ENCODE assay signal across 8 cellular contexts in the genomic region with DNA sequence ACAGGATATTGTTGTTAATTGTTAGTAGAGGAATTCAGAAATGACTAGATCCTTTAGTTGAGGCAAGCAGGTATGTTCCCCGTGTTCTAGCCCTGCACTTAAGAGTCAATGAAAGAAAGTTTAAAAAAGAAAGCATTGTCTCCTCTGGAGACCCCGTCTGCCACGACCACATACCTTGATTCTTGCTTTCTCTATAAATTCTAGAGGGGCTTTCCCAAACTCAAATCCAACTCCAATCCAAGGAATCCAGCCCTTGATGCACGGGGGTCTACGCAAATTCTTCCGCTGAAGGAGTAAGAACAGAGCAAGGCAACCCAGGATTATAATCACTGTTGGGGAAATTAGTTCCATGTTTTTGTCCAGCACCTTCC. TPM values are rescaled to one million over a fixed set of nuclear protein-coding genes. Genes with fewer than 3 reads are reported as not detected.
DNase-seq lines count a peak whose midpoint lies in the region; ATAC-seq and TF ChIP-seq lines count a peak whose summit lies in the region.

No MANE protein-coding gene starts in this region.

- H3K4me3 ChIP-seq in SK-N-SH (ENCODE audit: low read depth in 2 of 2, low read length in 1 of 2) (peak overlapping the region; percentile 77 to 87), stomach smooth muscle (ENCODE audit: low read length in 2 of 2) (peak overlapping the region; percentile 94 to 99)

- H3K9me3 ChIP-seq in SK-N-SH (peaks cover 7% of the 10 kb centered on the region; the same call in 1 of the 2 replicates), stomach smooth muscle (ENCODE audit: control insufficient read depth in 2 of 2, low read length in 2 of 2) (no peaks in the 10 kb centered on the region)

- no peaks in the 10 kb centered on the region for H4K20me1 ChIP-seq in SK-N-SH (ENCODE audit: insufficient read depth)

- H3K4me1 ChIP-seq in SK-N-SH (ENCODE audit: control insufficient read depth in 1 of 2, insufficient read depth in 2 of 2, low read depth in 1 of 2, low read length in 1 of 2) (peaks cover 0 to 3% of the 10 kb centered on the region in 2 experiments; a peak in 2 of 4 replicates), stomach smooth muscle (ENCODE audit: control insufficient read depth, insufficient read depth, low read length) (no peaks in the 10 kb centered on the region)

- H3K27ac Mint-ChIP-seq in activated naive CD8-positive, alpha-beta T cell treated with anti-CD3 and anti-CD28 coated beads, Interleukin-2, amount 10 ng/mL, durations not matched to agents 7 days and 5 days: no peak overlapping the region
- H3K27ac Mint-ChIP-seq in immature natural killer cell: no peak overlapping the region

- H3K4me1 Mint-ChIP-seq in activated naive CD8-positive, alpha-beta T cell treated with anti-CD3 and anti-CD28 coated beads, Interleukin-2, amount 10 ng/mL, durations not matched to agents 7 days and 5 days: peaks cover 14% of the 10 kb centered on the region
- peaks cover 12 to 21% of the 10 kb centered on the region in 2 donors for H3K4me1 Mint-ChIP-seq in immature natural killer cell

- 2% methylated on average over 5 of the region's 6 CpGs for WGBS in SK-N-SH (ENCODE audit: low lambda C conversion rate)

- H3K9me2 ChIP-seq in SK-N-SH: no peaks in the 10 kb centered on the region

- TF ChIP-seq RAD21 in SK-N-SH (IDR thresholded peaks at IDR 0.05; ENCODE audit: low read length): no peak

- peak overlapping the region; percentile 96 for H3K4me2 ChIP-seq in SK-N-SH

- peak overlapping the region; percentile 93 for H2AFZ ChIP-seq in SK-N-SH (ENCODE audit: low read depth)

- H3K27me3 ChIP-seq in SK-N-SH (ENCODE audit: insufficient read depth): no peaks in the 10 kb centered on the region
- no peaks in the 10 kb centered on the region for H3K27me3 ChIP-seq in stomach smooth muscle (ENCODE audit: control insufficient read depth in 1 of 2, insufficient read depth in 2 of 2, low read length in 2 of 2)

- POLR2A ChIA-PET in SK-N-SH (lab: Yijun Ruan, JAX): no interaction called here
- POLR2A ChIA-PET in activated naive CD8-positive, alpha-beta T cell treated with anti-CD3 and anti-CD28 coated beads, Interleukin-2, amount 10 ng/mL, durations not matched to agents 7 days and 5 days (lab: Charles Lee): no interaction called here

- no peak for TF ChIP-seq EP300 in SK-N-SH (IDR thresholded peaks at IDR 0.05; ENCODE audit: borderline replicate concordance in 1 of 2, low read depth in 1 of 2, low read length in 1 of 2)

- H3K9ac ChIP-seq in SK-N-SH: no peak overlapping the region
- peak overlapping the region; percentile 76 to 85 for H3K9ac ChIP-seq in stomach smooth muscle (ENCODE audit: low read length in 2 of 2)

- no peak for DNase-seq in SK-N-SH
- no peak for DNase-seq in activated naive CD8-positive, alpha-beta T cell treated with anti-CD3 and anti-CD28 coated beads, Interleukin-2, amount 10 ng/mL, durations not matched to agents 7 days and 5 days
- DNase-seq in immature natural killer cell: no peak
- no peak for DNase-seq in activated CD4-positive, alpha-beta T cell treated with anti-CD3 and anti-CD28 coated beads, Interleukin-2, amount 50 U/mL, for 48 hours

- no peak for TF ChIP-seq CTCF in SK-N-SH (IDR thresholded peaks at IDR 0.05)

- H3K9me3 Mint-ChIP-seq in activated naive CD8-positive, alpha-beta T cell treated with anti-CD3 and anti-CD28 coated beads, Interleukin-2, amount 10 ng/mL, durations not matched to agents 7 days and 5 days: no peaks in the 10 kb centered on the region
- no peaks in the 10 kb centered on the region for H3K9me3 Mint-ChIP-seq in immature natural killer cell

- H3K36me3 Mint-ChIP-seq in activated naive CD8-positive, alpha-beta T cell treated with anti-CD3 and anti-CD28 coated beads, Interleukin-2, amount 10 ng/mL, durations not matched to agents 7 days and 5 days: no peaks in the 10 kb centered on the region
- H3K36me3 Mint-ChIP-seq in immature natural killer cell: no peaks in the 10 kb centered on the region

- H3F3A ChIP-seq in SK-N-SH (replicated peaks; ENCODE audit: insufficient read depth): no peaks in the 10 kb centered on the region

- CTCF ChIA-PET in SK-N-SH (lab: Yijun Ruan, JAX): interaction anchor here (0.7 kb wide), 1 partner anchor 9 kb away, joined by 3 read pairs; no protein-coding TSS in a partner anchor

- ATAC-seq in SK-N-SH treated with all-trans-retinoic acid at 6 μM for 48 hours (no peak), GM21786 (IDR thresholded peaks at IDR 0.05; ENCODE audit: unreplicated experiment) (no peak), HG03521 (IDR thresholded peaks at IDR 0.05; ENCODE audit: unreplicated experiment) (no peak)
- no peak for ATAC-seq in activated naive CD8-positive, alpha-beta T cell treated with anti-CD3 and anti-CD28 coated beads, Interleukin-2, amount 10 ng/mL, durations not matched to agents 7 days and 5 days (ENCODE audit: low read depth)

- no peaks in the 10 kb centered on the region for H3K79me2 ChIP-seq in SK-N-SH (ENCODE audit: insufficient read depth)

- H3K27ac ChIP-seq in SK-N-SH (ENCODE audit: low read depth in 2 of 2, low read length in 1 of 2): no peak overlapping the region
- peak overlapping the region; percentile 25 for H3K27ac ChIP-seq in stomach smooth muscle (ENCODE audit: low read length)

- H3K27me3 Mint-ChIP-seq in activated naive CD8-positive, alpha-beta T cell treated with anti-CD3 and anti-CD28 coated beads, Interleukin-2, amount 10 ng/mL, durations not matched to agents 7 days and 5 days: peaks cover 48% of the 10 kb centered on the region
- H3K27me3 Mint-ChIP-seq in immature natural killer cell (ENCODE audit: low read depth in 3 of 3): peaks cover 11 to 23% (median 16%) of the 10 kb centered on the region in 3 donors

- H3K4me3 Mint-ChIP-seq in activated naive CD8-positive, alpha-beta T cell treated with anti-CD3 and anti-CD28 coated beads, Interleukin-2, amount 10 ng/mL, durations not matched to agents 7 days and 5 days: peak overlapping the region; percentile 90
- H3K4me3 Mint-ChIP-seq in immature natural killer cell: peak overlapping the region; percentile 76 to 92 (median 87)

- H3K36me3 ChIP-seq in SK-N-SH (replicated peaks in 1 of 2; ENCODE audit: control insufficient read depth in 1 of 2, insufficient read depth in 2 of 2, low read length in 1 of 2): no peaks in the 10 kb centered on the region
- H3K36me3 ChIP-seq in stomach smooth muscle (ENCODE audit: control insufficient read depth in 2 of 2, insufficient read depth in 2 of 2, low read length in 2 of 2): no peaks in the 10 kb centered on the region

TF ChIP-seq in SK-N-SH, 30 proteins besides CTCF, POLR2A, EP300 and RAD21 (continues in another document):
- TF ChIP-seq RFX5 (IDR thresholded peaks at IDR 0.05; ENCODE audit: low read length): no peak
- TF ChIP-seq, protein P1, sequence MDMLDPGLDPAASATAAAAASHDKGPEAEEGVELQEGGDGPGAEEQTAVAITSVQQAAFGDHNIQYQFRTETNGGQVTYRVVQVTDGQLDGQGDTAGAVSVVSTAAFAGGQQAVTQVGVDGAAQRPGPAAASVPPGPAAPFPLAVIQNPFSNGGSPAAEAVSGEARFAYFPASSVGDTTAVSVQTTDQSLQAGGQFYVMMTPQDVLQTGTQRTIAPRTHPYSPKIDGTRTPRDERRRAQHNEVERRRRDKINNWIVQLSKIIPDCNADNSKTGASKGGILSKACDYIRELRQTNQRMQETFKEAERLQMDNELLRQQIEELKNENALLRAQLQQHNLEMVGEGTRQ (IDR thresholded peaks at IDR 0.05; ENCODE audit: borderline replicate concordance, low read depth, low read length): no peak
- no peak for TF ChIP-seq YY1 (IDR thresholded peaks at IDR 0.05; ENCODE audit: low read depth)
- TF ChIP-seq RCOR1 (IDR thresholded peaks at IDR 0.05; ENCODE audit: low read length): no peak

TF ChIP-seq in SK-N-SH treated with all-trans-retinoic acid at 6 μM for 48 hours, 23 proteins besides CTCF, POLR2A, EP300 and RAD21:
- TF ChIP-seq TOX (CRISPR knock-in tag; IDR thresholded peaks at IDR 0.05; ENCODE audit: borderline replicate concordance) (no peak), ZC3H10 (CRISPR knock-in tag; IDR thresholded peaks at IDR 0.05) (no peak)

RNA-seq across cellular contexts. Expression of a gene that starts 0.4 kb away (rescaled TPM):
- polyA plus RNA-seq in SK-N-SH (2012; rRNA removed) (not detected in 2 replicates), immature natural killer cell (not detected)
- 0.01 TPM in 1 of 2 replicates, not detected in the other for polyA plus RNA-seq in SK-N-SH (2012; cell fraction: cytosol; rRNA removed)
- polyA plus RNA-seq in SK-N-SH (2012; cell fraction: nucleus; rRNA removed): not detected in 2 replicates
- not detected for total RNA-seq in activated naive CD8-positive, alpha-beta T cell treated with anti-CD3 and anti-CD28 coated beads, Interleukin-2, amount 10 ng/mL, durations not matched to agents 7 days and 5 days

RNA-seq across cellular contexts. Expression of a gene that starts 0.6 kb away (rescaled TPM):
- polyA plus RNA-seq in SK-N-SH (2012; rRNA removed): 0.66 and 1.7 TPM in 2 replicates
- 0.35 and 0.82 TPM in 2 replicates for polyA plus RNA-seq in SK-N-SH (2012; cell fraction: cytosol; rRNA removed)
- 4.7 and 9.7 TPM in 2 replicates for polyA plus RNA-seq in SK-N-SH (2012; cell fraction: nucleus; rRNA removed)
- total RNA-seq in activated naive CD8-positive, alpha-beta T cell treated with anti-CD3 and anti-CD28 coated beads, Interleukin-2, amount 10 ng/mL, durations not matched to agents 7 days and 5 days: under 1 TPM; 0.64 to 0.88 TPM
- not detected for polyA plus RNA-seq in immature natural killer cell

RNA-seq across cellular contexts. Expression of a gene that starts 35.5 kb away (rescaled TPM):
- polyA plus RNA-seq in SK-N-SH (2012; rRNA removed) (not detected in 2 replicates), immature natural killer cell (not detected)
- polyA plus RNA-seq in SK-N-SH (2012; cell fraction: cytosol; rRNA removed): not detected in 2 replicates
- polyA plus RNA-seq in SK-N-SH (2012; cell fraction: nucleus; rRNA removed): not detected in 2 replicates
- total RNA-seq in activated naive CD8-positive, alpha-beta T cell treated with anti-CD3 and anti-CD28 coated beads, Interleukin-2, amount 10 ng/mL, durations not matched to agents 7 days and 5 days: not detected
